Comparison of ENCODE assay signal across 20 cellular contexts in genomic region chr6:84043555-84043954, GRCh38. TPM values are rescaled to one million over a fixed set of nuclear protein-coding genes. Genes with fewer than 3 reads are reported as not detected.
A peak's percentile ranks its signal among the peaks of the same experiment; 100 is the strongest.
DNase-seq lines count a peak whose midpoint lies in the region; TF ChIP-seq lines count a peak whose summit lies in the region.
"Had no signal": no experiment of that assay in that cellular context is flagged by ENCODE, and none has a peak within 500 bp of the region (broad histone marks: within the 10 kb centered on the region; RNA-seq: fewer than 3 reads in every experiment).

No MANE protein-coding gene starts in this region.

- TF ChIP-seq CTCF in ascending aorta (IDR thresholded peaks at IDR 0.05) (no peak), tibial artery (IDR thresholded peaks at IDR 0.05) (no peak), glutamatergic neuron (IDR thresholded peaks at IDR 0.05; ENCODE audit: partially characterized antibody, unreplicated experiment) (no peak)

- intact Hi-C loops in ascending aorta (cut with DNase I) (no loop called here), tibial artery (cut with DNase I; ENCODE audit: low total_unique reads) (no loop called here)

- H3K36me3 ChIP-seq in ascending aorta (peaks cover 0 to 2% of the 10 kb centered on the region in 2 donors), tibial artery (no peaks in the 10 kb centered on the region)
- H3K36me3 ChIP-seq: BE2C, BLaER1 had no signal

- peak overlapping the region; percentile 53 to 74 for H3K27ac ChIP-seq in ascending aorta
- peak overlapping the region; percentile 33 to 52 for H3K27ac ChIP-seq in tibial artery
- H3K27ac ChIP-seq in substantia nigra (ENCODE audit: low read depth, low read length, poor library complexity, severe bottlenecking), result no peak overlapping the region
- H3K27ac ChIP-seq: BLaER1 had no signal

- DNase-seq in COLO829 (ENCODE audit: low spot score) (peak; percentile 42), ascending aorta (ENCODE audit: low spot score in 2 of 2) (no peak), foreskin melanocyte (peak; percentile 47), tibial artery (no peak), substantia nigra (lab: John Stamatoyannopoulos, UW) (no peak), glutamatergic neuron (no peak), NOMO-1 (lab: John Stamatoyannopoulos, UW; ENCODE audit: unreplicated experiment in 2 of 2) (no peak)
- DNase-seq: 8988T; ACHN; BE2C; C1 segment of cervical spinal cord; Caco-2; Calu3; CD4-positive, alpha-beta memory T cell; CD4-positive, CD25-positive, alpha-beta regulatory T cell; CD8-positive, alpha-beta memory T cell; DMS79 treated with DMSO at 0.1 percent for 48 hours; GF-D8 had no signal

- H3K4me1 ChIP-seq in ascending aorta (peaks cover 4 to 29% of the 10 kb centered on the region in 2 donors), tibial artery (peaks cover 0 to 71% (median 17%) of the 10 kb centered on the region in 4 donors)
- H3K4me1 ChIP-seq: BLaER1, Caco-2 had no signal

- H3K4me3 Mint-ChIP-seq in glutamatergic neuron (ENCODE audit: unreplicated experiment), result no peak overlapping the region
- H3K4me3 Mint-ChIP-seq: CD14-positive monocyte; CD4-positive, alpha-beta memory T cell; CD4-positive, CD25-positive, alpha-beta regulatory T cell; CD8-positive, alpha-beta memory T cell had no signal

- H3K27ac Mint-ChIP-seq in glutamatergic neuron (ENCODE audit: unreplicated experiment), result no peak overlapping the region
- H3K27ac Mint-ChIP-seq: CD14-positive monocyte; CD4-positive, alpha-beta memory T cell; CD4-positive, CD25-positive, alpha-beta regulatory T cell; CD8-positive, alpha-beta memory T cell had no signal

- no peak overlapping the region for H3K4me3 ChIP-seq in ascending aorta
- no peak overlapping the region for H3K4me3 ChIP-seq in tibial artery
- H3K4me3 ChIP-seq: BLaER1 had no signal

- H3K27me3 ChIP-seq in ascending aorta (no peaks in the 10 kb centered on the region), tibial artery (no peaks in the 10 kb centered on the region)
- H3K27me3 ChIP-seq: BE2C, BLaER1 had no signal

- H3K9me3 ChIP-seq in ascending aorta, result no peaks in the 10 kb centered on the region
- no peaks in the 10 kb centered on the region for H3K9me3 ChIP-seq in tibial artery
- H3K9me3 ChIP-seq: BE2C, BLaER1, Caco-2 had no signal

- peaks cover 3% of the 10 kb centered on the region for H3K27me3 Mint-ChIP-seq in glutamatergic neuron (ENCODE audit: unreplicated experiment)

- H3K9me3 Mint-ChIP-seq in glutamatergic neuron (ENCODE audit: unreplicated experiment), result peaks cover 10% of the 10 kb centered on the region
- H3K9me3 Mint-ChIP-seq: CD8-positive, alpha-beta memory T cell had no signal

- peaks cover 3% of the 10 kb centered on the region for H3K4me1 Mint-ChIP-seq in glutamatergic neuron (ENCODE audit: low read depth, unreplicated experiment)
- H3K4me1 Mint-ChIP-seq: CD14-positive monocyte; CD4-positive, alpha-beta memory T cell; CD4-positive, CD25-positive, alpha-beta regulatory T cell; CD8-positive, alpha-beta memory T cell had no signal

- peaks cover 10% of the 10 kb centered on the region for H3K36me3 Mint-ChIP-seq in glutamatergic neuron (ENCODE audit: unreplicated experiment)
- H3K36me3 Mint-ChIP-seq: CD14-positive monocyte; CD4-positive, alpha-beta memory T cell; CD4-positive, CD25-positive, alpha-beta regulatory T cell; CD8-positive, alpha-beta memory T cell had no signal

RNA-seq across cellular contexts. Expression of gene MRAP2, which starts 10.0 kb away (rescaled TPM):
- total RNA-seq in ascending aorta (47.3 TPM), glutamatergic neuron (ENCODE audit: unreplicated experiment) (5.1 TPM)
- total RNA-seq: CD4-positive, alpha-beta memory T cell; CD4-positive, CD25-positive, alpha-beta regulatory T cell; CD8-positive, alpha-beta memory T cell had no signal

Comparison
In these comparisons a context has a peak if more than half of its experiments do, and no peak if none do; other contexts are left out.
1. DNase-seq: peak in COLO829 (single experiment) and foreskin melanocyte (single experiment); none in ascending aorta (0 of 2), tibial artery (0 of 2), substantia nigra (0 of 49), glutamatergic neuron (single experiment) and NOMO-1 (0 of 2).